ENCODE assay signal across 15 cellular contexts in genomic region chr1:74426208-74426932, GRCh38.
DNase-seq lines count a peak whose midpoint lies in the region; ATAC-seq and TF ChIP-seq lines count a peak whose summit lies in the region.
"Had no signal": no experiment of that assay in that cellular context is flagged by ENCODE, and none has a peak within 500 bp of the region (broad histone marks: within the 10 kb centered on the region; RNA-seq: fewer than 3 reads in every experiment).

No MANE protein-coding gene starts in this region.

- WGBS in right cardiac atrium = 35% methylated on average over 7 of the region's 7 CpGs

- no peak for TF ChIP-seq CTCF in osteocyte (IDR thresholded peaks at IDR 0.05)

- intact Hi-C loops in right cardiac atrium (cut with DNase I) = no loop called here

- no peak overlapping the region for H3K4me3 ChIP-seq in right cardiac atrium (ENCODE audit: low read length)
- H3K4me3 ChIP-seq: ascending aorta, SK-N-MC had no signal

- peak overlapping the region; percentile 75 for H3K27ac ChIP-seq in right cardiac atrium (ENCODE audit: low read length)
- H3K27ac ChIP-seq: ascending aorta, foreskin keratinocyte, HL-60, SK-N-MC had no signal

- DNase-seq in DMS153 treated with DMSO at 0.1 percent for 48 hours (lab: John Stamatoyannopoulos, UW; ENCODE audit: unreplicated experiment) (peak; percentile 7), NCI-H146 treated with DMSO at 0.1 percent for 48 hours (lab: John Stamatoyannopoulos, UW; ENCODE audit: unreplicated experiment) (peak; percentile 38), amniotic epithelial cell (ENCODE audit: low read depth) (peak; percentile 15), right cardiac atrium (no peak), osteocyte (ENCODE audit: extremely low spot score, unreplicated experiment) (no peak)
- no peak for DNase-seq in effector CD8-positive, alpha-beta T cell (lab: John Stamatoyannopoulos, UW)
- DNase-seq: DND-41, foreskin keratinocyte, occipital lobe had no signal

- no peaks in the 10 kb centered on the region for H3K27me3 ChIP-seq in right cardiac atrium (ENCODE audit: control insufficient read depth, insufficient read depth)
- H3K27me3 ChIP-seq: ascending aorta, foreskin keratinocyte had no signal

- peaks cover 5% of the 10 kb centered on the region for H3K4me1 ChIP-seq in right cardiac atrium (ENCODE audit: control insufficient read depth, insufficient read depth, low read length)
- H3K4me1 ChIP-seq: ascending aorta, foreskin keratinocyte had no signal

- H3K9me3 Mint-ChIP-seq in osteocyte (ENCODE audit: unreplicated experiment) = no peaks in the 10 kb centered on the region
- H3K9me3 Mint-ChIP-seq: activated T-helper 2 cell treated with anti-CD3 and anti-CD28 coated beads, Interferon-gamma antibody, Interleukin-2, Interleukin-4, amounts not matched to agents 10 μg/mL and 5 μg/mL and 100 μg/mL, durations not matched to agents 14 hours and 24 hours and 36 hours had no signal

- peaks cover 5% of the 10 kb centered on the region for H3K4me1 Mint-ChIP-seq in osteocyte (ENCODE audit: unreplicated experiment)

- ATAC-seq in right cardiac atrium (peak in 1 of 2 donors; percentile 22), GM19397 (IDR thresholded peaks at IDR 0.05; ENCODE audit: unreplicated experiment) (no peak), HG03280 (IDR thresholded peaks at IDR 0.05; ENCODE audit: unreplicated experiment) (no peak)
- ATAC-seq: foreskin keratinocyte had no signal

- H3K9me3 ChIP-seq in right cardiac atrium (ENCODE audit: control insufficient read depth, low read length) = no peaks in the 10 kb centered on the region
- H3K9me3 ChIP-seq: ascending aorta had no signal

- no peak overlapping the region for H3K27ac Mint-ChIP-seq in osteocyte (ENCODE audit: unreplicated experiment)
- H3K27ac Mint-ChIP-seq: activated T-helper 2 cell treated with anti-CD3 and anti-CD28 coated beads, Interferon-gamma antibody, Interleukin-2, Interleukin-4, amounts not matched to agents 10 μg/mL and 5 μg/mL and 100 μg/mL, durations not matched to agents 14 hours and 24 hours and 36 hours had no signal

- no peaks in the 10 kb centered on the region for H3K36me3 Mint-ChIP-seq in osteocyte (ENCODE audit: unreplicated experiment)

- no peaks in the 10 kb centered on the region for H3K27me3 Mint-ChIP-seq in osteocyte (ENCODE audit: unreplicated experiment)

- no peak overlapping the region for H3K4me3 Mint-ChIP-seq in osteocyte (ENCODE audit: unreplicated experiment)

Comparison
In these comparisons a context has a peak if more than half of its experiments do, and no peak if none do; other contexts are left out.
1. DNase-seq: peak in DMS153 treated with DMSO at 0.1 percent for 48 hours (single experiment), NCI-H146 treated with DMSO at 0.1 percent for 48 hours (single experiment) and amniotic epithelial cell (single experiment); none in right cardiac atrium (0 of 3), osteocyte (single experiment) and effector CD8-positive, alpha-beta T cell (single experiment).